In the genomic region with DNA sequence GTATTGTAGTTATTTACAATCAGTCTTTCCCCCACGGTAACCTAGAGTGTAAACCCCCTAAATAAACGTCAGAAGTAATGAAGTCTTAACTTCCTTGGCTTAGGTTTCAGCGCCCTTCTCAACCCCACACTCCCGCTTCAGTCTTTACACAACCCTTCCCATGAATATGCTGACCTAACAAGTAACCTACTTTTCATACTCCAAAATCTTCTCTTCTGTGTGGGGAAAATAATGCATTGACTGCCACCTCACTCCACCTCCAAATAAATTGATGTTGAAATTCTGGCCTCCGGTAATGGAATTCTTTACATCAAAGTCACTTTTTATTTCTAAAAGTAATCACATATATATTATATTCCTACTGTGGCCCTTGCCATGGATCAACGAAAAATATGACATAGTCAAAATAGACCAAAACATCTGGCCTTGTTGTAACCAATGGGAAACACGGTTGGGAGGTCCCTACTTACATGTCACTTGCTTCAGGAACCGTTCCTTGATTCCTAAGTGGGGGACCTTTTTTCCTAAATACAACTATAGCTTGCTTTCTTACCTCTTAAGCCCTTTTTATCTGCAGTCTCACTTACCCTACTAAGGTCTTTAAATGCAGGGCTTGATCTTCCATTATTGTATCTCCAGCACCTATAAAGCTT, we compare ENCODE assay signal across 1 cellular context.
TF ChIP-seq lines count a peak whose summit lies in the region.

No MANE protein-coding gene starts in this region.

TF ChIP-seq in HCT116, 20 proteins besides CTCF, POLR2A, EP300 and RAD21 (continued from another document):
- TF ChIP-seq, protein P1, sequence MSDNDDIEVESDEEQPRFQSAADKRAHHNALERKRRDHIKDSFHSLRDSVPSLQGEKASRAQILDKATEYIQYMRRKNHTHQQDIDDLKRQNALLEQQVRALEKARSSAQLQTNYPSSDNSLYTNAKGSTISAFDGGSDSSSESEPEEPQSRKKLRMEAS (IDR thresholded peaks at IDR 0.05), result no peak
- TF ChIP-seq SIN3A (IDR thresholded peaks at IDR 0.05; ENCODE audit: low read depth) (no peak), ZFX (IDR thresholded peaks at IDR 0.05) (no peak), ZNF274 (IDR thresholded peaks at IDR 0.05; ENCODE audit: low read depth, low read length) (no peak), EZH2 (IDR thresholded peaks at IDR 0.05) (no peak), CBX3 (IDR thresholded peaks at IDR 0.05; ENCODE audit: low read depth) (no peak), YY1 (IDR thresholded peaks at IDR 0.05; ENCODE audit: extremely low read depth, insufficient replicate concordance, low read depth, low read length) (no peak)
- TF ChIP-seq, protein P2, sequence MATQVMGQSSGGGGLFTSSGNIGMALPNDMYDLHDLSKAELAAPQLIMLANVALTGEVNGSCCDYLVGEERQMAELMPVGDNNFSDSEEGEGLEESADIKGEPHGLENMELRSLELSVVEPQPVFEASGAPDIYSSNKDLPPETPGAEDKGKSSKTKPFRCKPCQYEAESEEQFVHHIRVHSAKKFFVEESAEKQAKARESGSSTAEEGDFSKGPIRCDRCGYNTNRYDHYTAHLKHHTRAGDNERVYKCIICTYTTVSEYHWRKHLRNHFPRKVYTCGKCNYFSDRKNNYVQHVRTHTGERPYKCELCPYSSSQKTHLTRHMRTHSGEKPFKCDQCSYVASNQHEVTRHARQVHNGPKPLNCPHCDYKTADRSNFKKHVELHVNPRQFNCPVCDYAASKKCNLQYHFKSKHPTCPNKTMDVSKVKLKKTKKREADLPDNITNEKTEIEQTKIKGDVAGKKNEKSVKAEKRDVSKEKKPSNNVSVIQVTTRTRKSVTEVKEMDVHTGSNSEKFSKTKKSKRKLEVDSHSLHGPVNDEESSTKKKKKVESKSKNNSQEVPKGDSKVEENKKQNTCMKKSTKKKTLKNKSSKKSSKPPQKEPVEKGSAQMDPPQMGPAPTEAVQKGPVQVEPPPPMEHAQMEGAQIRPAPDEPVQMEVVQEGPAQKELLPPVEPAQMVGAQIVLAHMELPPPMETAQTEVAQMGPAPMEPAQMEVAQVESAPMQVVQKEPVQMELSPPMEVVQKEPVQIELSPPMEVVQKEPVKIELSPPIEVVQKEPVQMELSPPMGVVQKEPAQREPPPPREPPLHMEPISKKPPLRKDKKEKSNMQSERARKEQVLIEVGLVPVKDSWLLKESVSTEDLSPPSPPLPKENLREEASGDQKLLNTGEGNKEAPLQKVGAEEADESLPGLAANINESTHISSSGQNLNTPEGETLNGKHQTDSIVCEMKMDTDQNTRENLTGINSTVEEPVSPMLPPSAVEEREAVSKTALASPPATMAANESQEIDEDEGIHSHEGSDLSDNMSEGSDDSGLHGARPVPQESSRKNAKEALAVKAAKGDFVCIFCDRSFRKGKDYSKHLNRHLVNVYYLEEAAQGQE (IDR thresholded peaks at IDR 0.05; ENCODE audit: low read depth), result no peak
- TF ChIP-seq, protein P3, sequence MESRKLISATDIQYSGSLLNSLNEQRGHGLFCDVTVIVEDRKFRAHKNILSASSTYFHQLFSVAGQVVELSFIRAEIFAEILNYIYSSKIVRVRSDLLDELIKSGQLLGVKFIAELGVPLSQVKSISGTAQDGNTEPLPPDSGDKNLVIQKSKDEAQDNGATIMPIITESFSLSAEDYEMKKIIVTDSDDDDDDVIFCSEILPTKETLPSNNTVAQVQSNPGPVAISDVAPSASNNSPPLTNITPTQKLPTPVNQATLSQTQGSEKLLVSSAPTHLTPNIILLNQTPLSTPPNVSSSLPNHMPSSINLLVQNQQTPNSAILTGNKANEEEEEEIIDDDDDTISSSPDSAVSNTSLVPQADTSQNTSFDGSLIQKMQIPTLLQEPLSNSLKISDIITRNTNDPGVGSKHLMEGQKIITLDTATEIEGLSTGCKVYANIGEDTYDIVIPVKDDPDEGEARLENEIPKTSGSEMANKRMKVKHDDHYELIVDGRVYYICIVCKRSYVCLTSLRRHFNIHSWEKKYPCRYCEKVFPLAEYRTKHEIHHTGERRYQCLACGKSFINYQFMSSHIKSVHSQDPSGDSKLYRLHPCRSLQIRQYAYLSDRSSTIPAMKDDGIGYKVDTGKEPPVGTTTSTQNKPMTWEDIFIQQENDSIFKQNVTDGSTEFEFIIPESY (IDR thresholded peaks at IDR 0.05; ENCODE audit: extremely low read depth, insufficient replicate concordance, low read length), result no peak
